In the genomic region with DNA sequence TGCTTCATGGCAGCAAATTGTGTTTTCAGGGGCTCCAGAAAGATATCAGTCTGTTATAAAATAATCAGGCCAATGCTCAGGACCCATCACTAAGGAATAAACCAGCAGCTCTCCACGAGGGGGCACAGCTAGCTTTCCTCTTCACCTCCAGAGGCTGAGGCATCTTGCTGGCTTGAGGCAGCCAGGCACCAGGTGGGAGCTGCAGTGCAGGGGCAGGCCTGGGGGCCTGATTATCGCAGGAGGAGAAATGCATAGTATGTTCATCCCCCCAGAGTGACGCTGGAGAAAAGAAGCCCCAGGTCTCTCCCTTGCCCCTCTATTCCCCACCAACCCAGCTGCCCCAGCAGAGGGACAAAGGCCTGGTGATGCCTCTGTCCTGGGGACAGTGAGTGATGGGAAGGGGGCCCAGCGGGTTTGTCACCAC, we compare ENCODE assay signal across 9 cellular contexts.
DNase-seq lines count a peak whose midpoint lies in the region; ATAC-seq, FAIRE-seq and TF ChIP-seq lines count a peak whose summit lies in the region.
"Had no signal": no experiment of that assay in that cellular context is flagged by ENCODE, and none has a peak within 500 bp of the region (broad histone marks: within the 10 kb centered on the region; RNA-seq: fewer than 3 reads in every experiment).

No MANE protein-coding gene starts in this region.

- no peaks in the 10 kb centered on the region for H3K36me3 ChIP-seq in brain microvascular endothelial cell (replicated peaks)
- H3K36me3 ChIP-seq in keratinocyte (ENCODE audit: control insufficient read depth in 2 of 2, extremely low read depth in 1 of 2, insufficient read depth in 2 of 2, low read length in 2 of 2), result no peaks in the 10 kb centered on the region
- H3K36me3 ChIP-seq in thoracic aorta, result no peaks in the 10 kb centered on the region

- dilution Hi-C loops in keratinocyte (cut with MboI; ENCODE audit: extremely low pct_ligation_motif_present, low sequenced_read_pairs), result no loop called here

- peaks cover 1% of the 10 kb centered on the region for H3K27me3 Mint-ChIP-seq in activated CD4-positive, alpha-beta memory T cell treated with anti-CD3 and anti-CD28 coated beads for 36 hours
- H3K27me3 Mint-ChIP-seq in activated CD4-positive, alpha-beta memory T cell treated with anti-CD3 and anti-CD28 coated beads, Interleukin-2, amount 10 ng/mL, durations not matched to agents 7 days and 5 days, result no peaks in the 10 kb centered on the region
- H3K27me3 Mint-ChIP-seq: activated naive CD4-positive, alpha-beta T cell treated with anti-CD3 and anti-CD28 coated beads, Interleukin-2, amount 50 U/mL, for 24 hours had no signal

- TF ChIP-seq CTCF in brain microvascular endothelial cell (IDR thresholded peaks at IDR 0.05; ENCODE audit: low read depth, low read length, missing control alignments) (peak; percentile 82), keratinocyte (optimal IDR thresholded peaks at IDR 0.05 in 1 of 3, IDR thresholded peaks at IDR 0.05 in 1 of 3, conservative IDR thresholded peaks at IDR 0.05 in 1 of 3; ENCODE audit: extremely low read depth in 1 of 3, insufficient read depth in 2 of 3, low read length in 3 of 3) (peak; percentile 44 to 79 (median 57)), thoracic aorta (IDR thresholded peaks at IDR 0.05) (peak; percentile 47)

- H3K4me3 ChIP-seq in brain microvascular endothelial cell (ENCODE audit: low read depth, low read length) (no peak overlapping the region), keratinocyte (ENCODE audit: control insufficient read depth in 2 of 3, extremely low read depth in 1 of 3, insufficient read depth in 2 of 3, low read depth in 1 of 3, low read length in 3 of 3) (no peak overlapping the region), thoracic aorta (no peak overlapping the region)

- no peaks in the 10 kb centered on the region for H3K9me3 Mint-ChIP-seq in activated CD4-positive, alpha-beta memory T cell treated with anti-CD3 and anti-CD28 coated beads for 36 hours
- H3K9me3 Mint-ChIP-seq in activated CD4-positive, alpha-beta memory T cell treated with anti-CD3 and anti-CD28 coated beads, Interleukin-2, amount 10 ng/mL, durations not matched to agents 7 days and 5 days, result no peaks in the 10 kb centered on the region
- H3K9me3 Mint-ChIP-seq: activated naive CD4-positive, alpha-beta T cell treated with anti-CD3 and anti-CD28 coated beads, Interleukin-2, amount 50 U/mL, for 24 hours had no signal

- in situ Hi-C loops in brain microvascular endothelial cell (cut with HindIII; ENCODE audit: low pct_ligation_motif_present, low sequenced_read_pairs), result no loop called here

- H3K36me3 Mint-ChIP-seq in activated CD4-positive, alpha-beta memory T cell treated with anti-CD3 and anti-CD28 coated beads for 36 hours, result no peaks in the 10 kb centered on the region
- H3K36me3 Mint-ChIP-seq in activated CD4-positive, alpha-beta memory T cell treated with anti-CD3 and anti-CD28 coated beads, Interleukin-2, amount 10 ng/mL, durations not matched to agents 7 days and 5 days (ENCODE audit: low read depth), result no peaks in the 10 kb centered on the region
- H3K36me3 Mint-ChIP-seq: activated naive CD4-positive, alpha-beta T cell treated with anti-CD3 and anti-CD28 coated beads, Interleukin-2, amount 50 U/mL, for 24 hours had no signal

- H3K79me2 ChIP-seq in keratinocyte (ENCODE audit: control insufficient read depth, insufficient read depth, low read length), result no peaks in the 10 kb centered on the region

- CTCF ChIA-PET in activated CD4-positive, alpha-beta memory T cell treated with anti-CD3 and anti-CD28 coated beads for 36 hours (lab: Charles Lee), result no interaction called here
- CTCF ChIA-PET in activated CD4-positive, alpha-beta memory T cell treated with anti-CD3 and anti-CD28 coated beads, Interleukin-2, amount 10 ng/mL, durations not matched to agents 7 days and 5 days (lab: Charles Lee), result no interaction called here

- no peak overlapping the region for H2AFZ ChIP-seq in keratinocyte (ENCODE audit: control insufficient read depth, low read length)

- H3K4me1 ChIP-seq in keratinocyte (ENCODE audit: control insufficient read depth, extremely low read depth, insufficient read depth, low read length) (peaks cover 6% of the 10 kb centered on the region), thoracic aorta (ENCODE audit: control insufficient read depth in 1 of 2, low read depth in 2 of 2) (peaks cover 7 to 20% of the 10 kb centered on the region in 2 donors)

- POLR2A ChIA-PET in activated CD4-positive, alpha-beta memory T cell treated with anti-CD3 and anti-CD28 coated beads for 36 hours (lab: Charles Lee), result no interaction called here
- POLR2A ChIA-PET in activated CD4-positive, alpha-beta memory T cell treated with anti-CD3 and anti-CD28 coated beads, Interleukin-2, amount 10 ng/mL, durations not matched to agents 7 days and 5 days (lab: Charles Lee), result no interaction called here

- no peaks in the 10 kb centered on the region for H3K27me3 ChIP-seq in brain microvascular endothelial cell (replicated peaks)
- peaks cover 12% of the 10 kb centered on the region for H3K27me3 ChIP-seq in keratinocyte (ENCODE audit: control insufficient read depth, extremely low read depth, insufficient read depth, low read length)
- H3K27me3 ChIP-seq in thoracic aorta (replicated peaks; ENCODE audit: insufficient read depth), result no peaks in the 10 kb centered on the region

- no peak overlapping the region for H3K4me3 Mint-ChIP-seq in activated CD4-positive, alpha-beta memory T cell treated with anti-CD3 and anti-CD28 coated beads for 36 hours
- H3K4me3 Mint-ChIP-seq in activated CD4-positive, alpha-beta memory T cell treated with anti-CD3 and anti-CD28 coated beads, Interleukin-2, amount 10 ng/mL, durations not matched to agents 7 days and 5 days, result no peak overlapping the region
- H3K4me3 Mint-ChIP-seq: activated naive CD4-positive, alpha-beta T cell treated with anti-CD3 and anti-CD28 coated beads, Interleukin-2, amount 50 U/mL, for 24 hours had no signal

- ATAC-seq in thoracic aorta (ENCODE audit: insufficient number of reproducible peaks, low FRiP score, low read depth) (no peak), GM19463 (IDR thresholded peaks at IDR 0.05; ENCODE audit: unreplicated experiment) (no peak), GM21786 (IDR thresholded peaks at IDR 0.05; ENCODE audit: unreplicated experiment) (no peak)

- H3K4me2 ChIP-seq in keratinocyte (ENCODE audit: control insufficient read depth, extremely low read depth, insufficient read depth, low read depth, low read length), result no peak overlapping the region

- no peak overlapping the region for H3K9ac ChIP-seq in keratinocyte (ENCODE audit: control insufficient read depth, extremely low read depth, insufficient read depth, low read length)

- H3K9me1 ChIP-seq in keratinocyte (ENCODE audit: control insufficient read depth, extremely low read depth, insufficient read depth, low read length), result no peaks in the 10 kb centered on the region

- FAIRE-seq in keratinocyte (lab: Jason Lieb, UNC), result no peak

- H4K20me1 ChIP-seq in keratinocyte (ENCODE audit: control insufficient read depth, extremely low read depth, insufficient read depth, low read length), result no peaks in the 10 kb centered on the region

- no peak overlapping the region for H3K27ac Mint-ChIP-seq in activated CD4-positive, alpha-beta memory T cell treated with anti-CD3 and anti-CD28 coated beads for 36 hours
- no peak overlapping the region for H3K27ac Mint-ChIP-seq in activated CD4-positive, alpha-beta memory T cell treated with anti-CD3 and anti-CD28 coated beads, Interleukin-2, amount 10 ng/mL, durations not matched to agents 7 days and 5 days
- H3K27ac Mint-ChIP-seq: activated naive CD4-positive, alpha-beta T cell treated with anti-CD3 and anti-CD28 coated beads, Interleukin-2, amount 50 U/mL, for 24 hours had no signal

- no peaks in the 10 kb centered on the region for H3K4me1 Mint-ChIP-seq in activated CD4-positive, alpha-beta memory T cell treated with anti-CD3 and anti-CD28 coated beads for 36 hours (ENCODE audit: low read depth)
- no peaks in the 10 kb centered on the region for H3K4me1 Mint-ChIP-seq in activated CD4-positive, alpha-beta memory T cell treated with anti-CD3 and anti-CD28 coated beads, Interleukin-2, amount 10 ng/mL, durations not matched to agents 7 days and 5 days
- H3K4me1 Mint-ChIP-seq: activated naive CD4-positive, alpha-beta T cell treated with anti-CD3 and anti-CD28 coated beads, Interleukin-2, amount 50 U/mL, for 24 hours had no signal

- H3K9me3 ChIP-seq in keratinocyte (ENCODE audit: control insufficient read depth, low read depth, low read length) (no peaks in the 10 kb centered on the region), thoracic aorta (no peaks in the 10 kb centered on the region)

- no peak overlapping the region for H3K27ac ChIP-seq in brain microvascular endothelial cell
- no peak overlapping the region for H3K27ac ChIP-seq in keratinocyte (ENCODE audit: control insufficient read depth, insufficient read depth, low read length)
- no peak overlapping the region for H3K27ac ChIP-seq in thoracic aorta

- intact Hi-C loops in activated CD4-positive, alpha-beta memory T cell treated with anti-CD3 and anti-CD28 coated beads for 36 hours (cut with micrococcal nuclease), result no loop called here

- DNase-seq in activated CD4-positive, alpha-beta memory T cell treated with anti-CD3 and anti-CD28 coated beads for 36 hours, result peak; percentile 38
- DNase-seq in activated CD4-positive, alpha-beta memory T cell treated with anti-CD3 and anti-CD28 coated beads, Interleukin-2, amount 10 ng/mL, durations not matched to agents 7 days and 5 days, result no peak
- DNase-seq in NCI-H226 (peak; percentile 70), brain microvascular endothelial cell (peak; percentile 70), keratinocyte (ENCODE audit: low read depth, low spot score) (no peak), thoracic aorta (ENCODE audit: low spot score) (no peak)

Comparison
In these comparisons a context has a peak if more than half of its experiments do, and no peak if none do; other contexts are left out.
1. DNase-seq: peak in activated CD4-positive, alpha-beta memory T cell treated with anti-CD3 and anti-CD28 coated beads for 36 hours (single experiment), NCI-H226 (single experiment) and brain microvascular endothelial cell (single experiment); none in activated CD4-positive, alpha-beta memory T cell treated with anti-CD3 and anti-CD28 coated beads, Interleukin-2, amount 10 ng/mL, durations not matched to agents 7 days and 5 days (single experiment), keratinocyte (single experiment) and thoracic aorta (single experiment).
2. Peak in every context shown above with its lines, with median percentiles within 50 percentile points of each other: CTCF ChIP-seq.